In genomic region chr2:29226808-29227207, GRCh38 we compare ENCODE assay signal across 1 cellular context.
TF ChIP-seq lines count a peak whose summit lies in the region.

No MANE protein-coding gene starts in this region.

TF ChIP-seq in WTC11, 78 proteins besides CTCF, POLR2A, EP300 and RAD21 (continued from another document):
- TF ChIP-seq, protein P1, sequence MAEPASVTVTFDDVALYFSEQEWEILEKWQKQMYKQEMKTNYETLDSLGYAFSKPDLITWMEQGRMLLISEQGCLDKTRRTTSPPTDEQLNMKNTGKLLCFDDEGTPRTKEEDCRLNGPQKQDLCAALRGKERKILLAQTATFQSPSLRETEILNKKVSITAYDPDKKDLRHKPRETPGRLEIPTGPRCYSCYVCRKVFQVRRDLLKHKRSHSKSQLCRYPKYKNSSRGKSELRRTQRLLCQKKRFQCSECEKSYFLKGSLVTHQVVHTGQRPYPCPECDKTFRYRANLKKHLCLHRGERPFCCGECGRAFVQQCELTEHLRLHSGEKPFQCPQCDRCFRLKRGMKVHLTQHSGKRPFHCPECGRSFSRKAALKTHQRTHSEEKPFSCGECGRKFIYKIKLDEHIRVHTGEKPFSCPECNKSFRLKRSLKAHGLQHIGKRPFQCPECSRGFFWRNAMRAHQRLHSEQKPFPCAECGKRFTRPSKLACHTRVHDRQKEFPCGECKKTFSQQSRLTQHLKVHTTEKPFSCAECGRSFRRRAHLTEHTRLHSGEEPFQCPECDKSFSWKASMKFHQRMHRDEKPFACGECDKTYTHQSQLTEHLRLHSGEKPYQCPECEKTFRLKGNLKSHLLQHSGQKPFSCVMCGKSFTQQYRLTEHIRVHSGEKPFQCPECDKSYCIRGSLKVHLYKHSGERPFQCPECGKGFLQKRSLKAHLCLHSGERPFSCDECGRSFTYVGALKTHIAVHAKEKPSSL (CRISPR knock-in tag; conservative IDR thresholded peaks at IDR 0.05) = no peak
- TF ChIP-seq KAT7 (CRISPR knock-in tag; IDR thresholded peaks at IDR 0.05; ENCODE audit: borderline replicate concordance) (no peak), TEAD4 (CRISPR knock-in tag; IDR thresholded peaks at IDR 0.05) (no peak), FOXJ3 (CRISPR knock-in tag; IDR thresholded peaks at IDR 0.05; ENCODE audit: borderline replicate concordance) (no peak), ZNF512 (CRISPR knock-in tag; IDR thresholded peaks at IDR 0.05; ENCODE audit: borderline replicate concordance) (no peak), ESRRA (CRISPR knock-in tag; IDR thresholded peaks at IDR 0.05; ENCODE audit: borderline replicate concordance) (no peak), CDX4 (CRISPR knock-in tag; IDR thresholded peaks at IDR 0.05; ENCODE audit: borderline replicate concordance) (no peak), FOXP1 (CRISPR knock-in tag; IDR thresholded peaks at IDR 0.05; ENCODE audit: borderline replicate concordance) (no peak), IRF2 (CRISPR knock-in tag; IDR thresholded peaks at IDR 0.05; ENCODE audit: borderline replicate concordance, low read depth) (no peak), NFE2L1 (CRISPR knock-in tag; IDR thresholded peaks at IDR 0.05) (no peak), NR3C1 (CRISPR knock-in tag; conservative IDR thresholded peaks at IDR 0.05; ENCODE audit: low read depth) (no peak), TEAD1 (CRISPR knock-in tag; IDR thresholded peaks at IDR 0.05) (no peak), SP1 (CRISPR knock-in tag; conservative IDR thresholded peaks at IDR 0.05) (no peak)
